ENCODE assay signal across 8 cellular contexts in genomic region chr2:24824966-24825882, GRCh38. TPM values are rescaled to one million over a fixed set of nuclear protein-coding genes. Genes with fewer than 3 reads are reported as not detected.
DNase-seq lines count a peak whose midpoint lies in the region; ATAC-seq lines count a peak whose summit lies in the region.
"Had no signal": no experiment of that assay in that cellular context is flagged by ENCODE, and none has a peak within 500 bp of the region (broad histone marks: within the 10 kb centered on the region; RNA-seq: fewer than 3 reads in every experiment).

No MANE protein-coding gene starts in this region.

- H3K27ac Mint-ChIP-seq in activated naive CD8-positive, alpha-beta T cell treated with anti-CD3 and anti-CD28 coated beads, Interleukin-2, amount 10 ng/mL, durations not matched to agents 7 days and 5 days: peak overlapping the region; percentile 43
- peak overlapping the region; percentile 60 to 76 for H3K27ac Mint-ChIP-seq in natural killer cell treated with Interleukin-12 subunit alpha and Interleukin-12 subunit beta and Interleukin-15 and Interleukin-18, amount 100 ng/mL, for 72 hours

- no peak for ATAC-seq in activated naive CD8-positive, alpha-beta T cell treated with anti-CD3 and anti-CD28 coated beads, Interleukin-2, amount 10 ng/mL, durations not matched to agents 7 days and 5 days (ENCODE audit: low read depth)
- ATAC-seq in natural killer cell treated with Interleukin-12 subunit alpha and Interleukin-12 subunit beta and Interleukin-15 and Interleukin-18, amount 100 ng/mL, for 72 hours: no peak
- ATAC-seq in GM19452 (IDR thresholded peaks at IDR 0.05; ENCODE audit: unreplicated experiment): no peak
- ATAC-seq in HG02885 (IDR thresholded peaks at IDR 0.05; ENCODE audit: poor library complexity, unreplicated experiment): no peak
- ATAC-seq in GM18498 (IDR thresholded peaks at IDR 0.05; ENCODE audit: unreplicated experiment): no peak
- ATAC-seq: T-cell had no signal

- H3K4me1 Mint-ChIP-seq in activated naive CD8-positive, alpha-beta T cell treated with anti-CD3 and anti-CD28 coated beads, Interleukin-2, amount 10 ng/mL, durations not matched to agents 7 days and 5 days: peaks cover 9% of the 10 kb centered on the region
- peaks cover 20 to 23% of the 10 kb centered on the region in 2 donors for H3K4me1 Mint-ChIP-seq in natural killer cell treated with Interleukin-12 subunit alpha and Interleukin-12 subunit beta and Interleukin-15 and Interleukin-18, amount 100 ng/mL, for 72 hours (ENCODE audit: low read depth in 2 of 2)

- no peaks in the 10 kb centered on the region for H3K27me3 Mint-ChIP-seq in activated naive CD8-positive, alpha-beta T cell treated with anti-CD3 and anti-CD28 coated beads, Interleukin-2, amount 10 ng/mL, durations not matched to agents 7 days and 5 days
- H3K27me3 Mint-ChIP-seq in natural killer cell treated with Interleukin-12 subunit alpha and Interleukin-12 subunit beta and Interleukin-15 and Interleukin-18, amount 100 ng/mL, for 72 hours: no peaks in the 10 kb centered on the region
- H3K27me3 Mint-ChIP-seq: T-cell had no signal

- H3K9me3 Mint-ChIP-seq in activated naive CD8-positive, alpha-beta T cell treated with anti-CD3 and anti-CD28 coated beads, Interleukin-2, amount 10 ng/mL, durations not matched to agents 7 days and 5 days: no peaks in the 10 kb centered on the region
- H3K9me3 Mint-ChIP-seq in natural killer cell treated with Interleukin-12 subunit alpha and Interleukin-12 subunit beta and Interleukin-15 and Interleukin-18, amount 100 ng/mL, for 72 hours: no peaks in the 10 kb centered on the region
- H3K9me3 Mint-ChIP-seq: T-cell had no signal

- no peak overlapping the region for H3K4me3 Mint-ChIP-seq in activated naive CD8-positive, alpha-beta T cell treated with anti-CD3 and anti-CD28 coated beads, Interleukin-2, amount 10 ng/mL, durations not matched to agents 7 days and 5 days
- no peak overlapping the region for H3K4me3 Mint-ChIP-seq in natural killer cell treated with Interleukin-12 subunit alpha and Interleukin-12 subunit beta and Interleukin-15 and Interleukin-18, amount 100 ng/mL, for 72 hours
- H3K4me3 Mint-ChIP-seq: T-cell had no signal

- peaks cover 6% of the 10 kb centered on the region for H3K36me3 Mint-ChIP-seq in activated naive CD8-positive, alpha-beta T cell treated with anti-CD3 and anti-CD28 coated beads, Interleukin-2, amount 10 ng/mL, durations not matched to agents 7 days and 5 days
- H3K36me3 Mint-ChIP-seq in natural killer cell treated with Interleukin-12 subunit alpha and Interleukin-12 subunit beta and Interleukin-15 and Interleukin-18, amount 100 ng/mL, for 72 hours: no peaks in the 10 kb centered on the region

- DNase-seq in Daoy (ENCODE audit: low read depth) (peak; percentile 33), HuH-7.5 (ENCODE audit: low spot score) (peak; percentile 18)
- no peak for DNase-seq in activated naive CD8-positive, alpha-beta T cell treated with anti-CD3 and anti-CD28 coated beads, Interleukin-2, amount 10 ng/mL, durations not matched to agents 7 days and 5 days
- DNase-seq in natural killer cell treated with Interleukin-12 subunit alpha and Interleukin-12 subunit beta and Interleukin-15 and Interleukin-18, amount 100 ng/mL, for 72 hours (ENCODE audit: low spot score): no peak

- POLR2A ChIA-PET in activated naive CD8-positive, alpha-beta T cell treated with anti-CD3 and anti-CD28 coated beads, Interleukin-2, amount 10 ng/mL, durations not matched to agents 7 days and 5 days (lab: Charles Lee): interaction anchor here (1.0 to 1.5 kb wide), 2 partner anchors 32 to 212 kb away, joined by 4 to 5 read pairs; partner anchors contain the start of genes CENPO and PTRHD1

RNA-seq across cellular contexts. Expression of gene CENPO, which starts 32.0 kb away (rescaled TPM):
- total RNA-seq in Daoy (2014; rRNA removed; shearing (Covaris generic)): 42.1 and 60.1 TPM in 2 replicates
- total RNA-seq in activated naive CD8-positive, alpha-beta T cell treated with anti-CD3 and anti-CD28 coated beads, Interleukin-2, amount 10 ng/mL, durations not matched to agents 7 days and 5 days: 10 to 100 TPM; 38.8 to 39.0 TPM
- 10 to 100 TPM; 35.3 to 69.1 TPM for total RNA-seq in natural killer cell treated with Interleukin-12 subunit alpha and Interleukin-12 subunit beta and Interleukin-15 and Interleukin-18, amount 100 ng/mL, for 72 hours

RNA-seq across cellular contexts. Expression of gene PTRHD1, which starts 32.0 kb away (rescaled TPM):
- total RNA-seq in Daoy (2014; rRNA removed; shearing (Covaris generic)): 41.0 and 46.4 TPM in 2 replicates
- 10 to 100 TPM; 17.3 to 19.8 TPM for total RNA-seq in activated naive CD8-positive, alpha-beta T cell treated with anti-CD3 and anti-CD28 coated beads, Interleukin-2, amount 10 ng/mL, durations not matched to agents 7 days and 5 days
- 10 to 100 TPM; 16.0 to 16.6 TPM for total RNA-seq in natural killer cell treated with Interleukin-12 subunit alpha and Interleukin-12 subunit beta and Interleukin-15 and Interleukin-18, amount 100 ng/mL, for 72 hours

Comparison
In these comparisons a context has a peak if more than half of its experiments do, and no peak if none do; other contexts are left out.
1. DNase-seq: peak in Daoy (single experiment) and HuH-7.5 (single experiment); none in activated naive CD8-positive, alpha-beta T cell treated with anti-CD3 and anti-CD28 coated beads, Interleukin-2, amount 10 ng/mL, durations not matched to agents 7 days and 5 days (single experiment) and natural killer cell treated with Interleukin-12 subunit alpha and Interleukin-12 subunit beta and Interleukin-15 and Interleukin-18, amount 100 ng/mL, for 72 hours (single experiment).